ENCODE assay signal across 11 cellular contexts in the genomic region with DNA sequence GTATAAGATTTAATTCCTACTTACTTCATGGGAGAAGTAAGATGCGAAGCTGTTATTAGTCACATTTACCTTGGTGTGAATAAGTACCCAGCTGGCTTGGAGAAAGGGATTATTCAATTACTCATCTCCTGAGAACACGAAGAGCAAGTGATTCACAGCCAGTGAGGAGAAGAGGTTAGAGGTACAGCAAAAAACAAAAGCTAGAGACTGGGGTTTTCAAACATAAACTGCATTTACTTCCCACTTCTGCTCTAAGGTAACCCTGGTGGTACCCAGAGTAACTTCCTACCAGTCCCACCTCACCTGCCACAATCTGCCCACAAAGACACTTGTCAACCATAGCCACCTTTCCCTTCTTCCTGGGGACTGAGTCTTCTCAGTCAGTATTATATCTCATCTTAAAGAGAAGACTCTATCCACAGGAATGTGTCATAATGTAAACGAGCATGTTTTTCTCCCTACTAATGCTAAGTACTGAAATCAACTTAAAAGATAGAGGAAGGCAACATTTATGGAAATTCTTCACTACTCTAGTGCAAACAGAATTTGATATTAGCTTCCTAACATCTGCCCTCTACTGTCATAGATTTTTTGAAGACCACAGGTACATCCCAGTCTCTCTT. TPM values are rescaled to one million over a fixed set of nuclear protein-coding genes. Genes with fewer than 3 reads are reported as not detected.
A peak's percentile ranks its signal among the peaks of the same experiment; 100 is the strongest.
DNase-seq lines count a peak whose midpoint lies in the region; ATAC-seq and TF ChIP-seq lines count a peak whose summit lies in the region.
"Had no signal": no experiment of that assay in that cellular context is flagged by ENCODE, and none has a peak within 500 bp of the region (broad histone marks: within the 10 kb centered on the region; RNA-seq: fewer than 3 reads in every experiment).

No MANE protein-coding gene starts in this region.

- H3K4me1 ChIP-seq in PC-9 (replicated peaks; ENCODE audit: insufficient read depth), result peaks cover 18% of the 10 kb centered on the region
- H3K4me1 ChIP-seq in skeletal muscle satellite cell (ENCODE audit: control insufficient read depth, insufficient read depth, low read length), result peaks cover 9% of the 10 kb centered on the region
- no peaks in the 10 kb centered on the region for H3K4me1 ChIP-seq in tibial artery
- H3K4me1 ChIP-seq: BLaER1 treated with 17β-estradiol and CSF1 and Interleukin-3, amounts not matched to agents 10 nM and 100 nM; heart left ventricle had no signal

- intact Hi-C loops in PC-9 (cut with micrococcal nuclease; ENCODE audit: unreplicated experiment), result no loop called here
- intact Hi-C loops in tibial artery (cut with DNase I; ENCODE audit: low total_unique reads), result no loop called here
- intact Hi-C loops in Right ventricle myocardium superior (cut with DNase I), result no loop called here

- no peak overlapping the region for H3K4me3 ChIP-seq in PC-9
- H3K4me3 ChIP-seq in skeletal muscle satellite cell (ENCODE audit: low read length), result peak overlapping the region; percentile 41
- no peak overlapping the region for H3K4me3 ChIP-seq in tibial artery
- H3K4me3 ChIP-seq: BLaER1 treated with 17β-estradiol and CSF1 and Interleukin-3, amounts not matched to agents 10 nM and 100 nM; heart left ventricle had no signal

- H3K9me3 Mint-ChIP-seq in central memory CD8-positive, alpha-beta T cell, result no peaks in the 10 kb centered on the region

- TF ChIP-seq CTCF in PC-9 (conservative IDR thresholded peaks at IDR 0.05) (no peak), tibial artery (IDR thresholded peaks at IDR 0.05) (no peak)

- POLR2A ChIA-PET in PC-9 (lab: Charles Lee; ENCODE audit: unreplicated experiment), result no interaction called here

- H4K20me1 ChIP-seq in PC-9 (ENCODE audit: insufficient read depth), result no peaks in the 10 kb centered on the region
- H4K20me1 ChIP-seq: BLaER1 treated with 17β-estradiol and CSF1 and Interleukin-3, amounts not matched to agents 10 nM and 100 nM had no signal

- no peak overlapping the region for H3K27ac Mint-ChIP-seq in central memory CD8-positive, alpha-beta T cell (ENCODE audit: low read depth)

- H3K9me2 ChIP-seq in PC-9 (ENCODE audit: insufficient read depth), result no peaks in the 10 kb centered on the region; the same call in 1 of the 2 replicates

- no peak overlapping the region for H3K4me3 Mint-ChIP-seq in central memory CD8-positive, alpha-beta T cell

- H2AFZ ChIP-seq in PC-9, result peak overlapping the region; percentile 15; the same call in 1 of the 2 replicates

- peak overlapping the region; percentile 45 for H3K4me2 ChIP-seq in PC-9
- peak overlapping the region; percentile 54 for H3K4me2 ChIP-seq in skeletal muscle satellite cell (ENCODE audit: low read length)
- H3K4me2 ChIP-seq: BLaER1 treated with 17β-estradiol and CSF1 and Interleukin-3, amounts not matched to agents 10 nM and 100 nM had no signal

- no TSS peak for BruUV-seq in PC-9 (replicated peaks; lab: Mats Ljungman, UMichigan)

- peaks cover 5% of the 10 kb centered on the region for H3K36me3 Mint-ChIP-seq in central memory CD8-positive, alpha-beta T cell (ENCODE audit: insufficient read depth)

- peaks cover 22% of the 10 kb centered on the region for H3K27me3 Mint-ChIP-seq in central memory CD8-positive, alpha-beta T cell

- H3F3A ChIP-seq in PC-9 (ENCODE audit: insufficient read depth, low read depth), result no peaks in the 10 kb centered on the region

- DNase-seq in activated gamma-delta T cell treated with Interleukin-2 at 50 U/mL for 16 hours (peak; percentile 9), activated gamma-delta T cell (lab: John Stamatoyannopoulos, UW) (no peak), PC-9 (peak in 1 of 2 experiments; percentile 87), tibial artery (no peak), Right ventricle myocardium superior (no peak), SKM-1 (lab: John Stamatoyannopoulos, UW; ENCODE audit: unreplicated experiment) (no peak)
- DNase-seq in central memory CD8-positive, alpha-beta T cell (ENCODE audit: low spot score in 2 of 2), result no peak
- DNase-seq: heart left ventricle, NCI-H1694 had no signal

- H3K27me3 ChIP-seq in PC-9 (ENCODE audit: insufficient read depth, low read depth) (no peaks in the 10 kb centered on the region), skeletal muscle satellite cell (ENCODE audit: control insufficient read depth, insufficient read depth, low read length) (no peaks in the 10 kb centered on the region), tibial artery (no peaks in the 10 kb centered on the region)
- H3K27me3 ChIP-seq: BLaER1 treated with 17β-estradiol and CSF1 and Interleukin-3, amounts not matched to agents 10 nM and 100 nM; heart left ventricle had no signal

- no peak overlapping the region for H3K9ac ChIP-seq in skeletal muscle satellite cell (ENCODE audit: low read depth, low read length)
- H3K9ac ChIP-seq: BLaER1 treated with 17β-estradiol and CSF1 and Interleukin-3, amounts not matched to agents 10 nM and 100 nM had no signal

- H3K36me3 ChIP-seq in PC-9 (ENCODE audit: low read depth), result no peaks in the 10 kb centered on the region
- no peaks in the 10 kb centered on the region for H3K36me3 ChIP-seq in skeletal muscle satellite cell (ENCODE audit: insufficient read depth, low read length)
- H3K36me3 ChIP-seq in tibial artery, result no peaks in the 10 kb centered on the region
- H3K36me3 ChIP-seq: BLaER1 treated with 17β-estradiol and CSF1 and Interleukin-3, amounts not matched to agents 10 nM and 100 nM; heart left ventricle had no signal

- H3K9me3 ChIP-seq in PC-9 (ENCODE audit: insufficient read depth, low read depth) (no peaks in the 10 kb centered on the region), skeletal muscle satellite cell (replicated peaks; ENCODE audit: low read length) (no peaks in the 10 kb centered on the region), tibial artery (no peaks in the 10 kb centered on the region)
- H3K9me3 ChIP-seq: BLaER1 treated with 17β-estradiol and CSF1 and Interleukin-3, amounts not matched to agents 10 nM and 100 nM; heart left ventricle had no signal

- no peaks in the 10 kb centered on the region for H3K79me2 ChIP-seq in PC-9 (ENCODE audit: low read depth)

- peaks cover 7% of the 10 kb centered on the region for H3K4me1 Mint-ChIP-seq in central memory CD8-positive, alpha-beta T cell

- H3K27ac ChIP-seq in PC-9 (peak overlapping the region; percentile 69), tibial artery (no peak overlapping the region)
- H3K27ac ChIP-seq: BLaER1 treated with 17β-estradiol and CSF1 and Interleukin-3, amounts not matched to agents 10 nM and 100 nM; heart left ventricle had no signal

- CTCF ChIA-PET in PC-9 (lab: Charles Lee), result no interaction called here

- ATAC-seq in central memory CD8-positive, alpha-beta T cell (replicated peaks; ENCODE audit: extremely low read depth, poor library complexity, severe bottlenecking), result peak; percentile 54
- no peak for ATAC-seq in Right ventricle myocardium superior (ENCODE audit: poor library complexity)
- ATAC-seq: heart left ventricle had no signal

RNA-seq across cellular contexts. Expression of a gene that starts 6.0 kb away (rescaled TPM):
- total RNA-seq in PC-9 (2021), result not detected in 2 replicates
- not detected in 2 replicates for total RNA-seq in skeletal muscle satellite cell (2012; rRNA removed)
- not detected for total RNA-seq in Right ventricle myocardium superior
- total RNA-seq: heart left ventricle had no signal

RNA-seq across cellular contexts. Expression of a gene that starts 33.8 kb away (rescaled TPM):
- total RNA-seq in PC-9 (2021) (not detected in 2 replicates), Right ventricle myocardium superior (not detected)
- not detected in 2 replicates for total RNA-seq in skeletal muscle satellite cell (2012; rRNA removed)
- total RNA-seq: heart left ventricle had no signal
